8 cellular contexts compared by ENCODE assay signal in the genomic region with DNA sequence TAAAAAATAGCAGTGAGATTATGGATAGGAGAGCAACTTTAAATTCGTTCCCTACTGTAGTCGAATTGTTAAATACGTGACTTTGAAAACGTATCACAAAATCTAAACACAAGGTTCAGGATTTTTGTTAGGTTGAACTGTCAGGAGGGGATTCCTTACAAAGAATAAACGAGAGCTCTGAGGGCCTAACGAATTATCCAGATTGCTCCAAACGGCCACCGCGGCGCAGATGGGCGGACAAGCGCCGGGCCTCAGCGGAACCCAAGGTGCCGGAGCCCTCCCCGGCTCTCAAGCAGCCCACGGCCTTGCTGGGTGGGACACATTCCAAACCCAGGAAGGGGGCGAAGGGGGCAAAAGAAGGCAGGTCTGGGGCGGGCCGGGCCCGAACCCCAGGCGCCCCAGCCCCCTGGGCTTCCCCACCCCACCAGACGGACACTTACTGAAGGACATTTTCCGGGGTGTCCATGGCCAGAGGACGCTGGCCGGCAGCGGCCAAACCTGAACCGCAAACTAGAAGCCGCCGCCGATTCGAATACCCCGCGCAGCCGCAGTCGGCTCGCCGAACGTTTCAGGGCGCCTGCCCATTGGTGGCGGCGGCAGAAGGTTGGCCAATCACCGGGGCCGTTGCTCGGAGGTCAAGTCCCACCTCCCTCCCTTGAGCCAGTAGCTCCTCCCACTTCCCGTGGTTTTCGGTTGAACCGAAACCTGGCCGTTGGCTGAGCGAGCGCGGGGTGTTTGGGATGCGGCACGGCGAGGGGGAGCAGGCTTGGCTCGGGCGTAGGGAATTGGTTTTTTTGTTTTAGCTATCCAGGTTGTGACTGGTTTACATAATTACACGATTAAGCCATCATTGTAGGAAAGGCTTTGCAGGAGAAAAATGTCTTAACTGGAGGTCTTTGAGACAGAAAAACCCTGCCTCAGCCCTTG. TPM values are rescaled to one million over a fixed set of nuclear protein-coding genes. Genes with fewer than 3 reads are reported as not detected.
DNase-seq lines count a peak whose midpoint lies in the region; ATAC-seq and TF ChIP-seq lines count a peak whose summit lies in the region.

BUB1 (minus strand) TSS at position 534 of the 927 bp plus-strand sequence; CDS start at position 466, 68 bp downstream.

- H3K4me3 ChIP-seq in H7 (ENCODE audit: insufficient read depth, low read depth, low read length): peak within 1 kb of the TSS; percentile 80
- peak within 1 kb of the TSS; percentile 82 for H3K4me3 ChIP-seq in fibroblast of the aortic adventitia (ENCODE audit: low read depth, low read length)

- peak; percentile 94 for ATAC-seq in stimulated activated naive CD8-positive, alpha-beta T cell treated with anti-CD3 and anti-CD28 coated beads, Interleukin-15, amount 100 ng/mL, for 72 hours

- peaks cover 9% of the 10 kb centered on the region for H3K36me3 Mint-ChIP-seq in nephron progenitor cell (ENCODE audit: low read depth)

- TF ChIP-seq CTCF in fibroblast of the aortic adventitia (IDR thresholded peaks at IDR 0.05; ENCODE audit: insufficient read depth, low read length) (no peak), nephron progenitor cell (IDR thresholded peaks at IDR 0.05) (no peak)

- peak within 1 kb of the TSS; percentile 98 for H3K4me3 Mint-ChIP-seq in nephron progenitor cell
- H3K4me3 Mint-ChIP-seq in stimulated activated naive CD8-positive, alpha-beta T cell treated with anti-CD3 and anti-CD28 coated beads, Interleukin-15, amount 100 ng/mL, for 72 hours: peak within 1 kb of the TSS; percentile 80 to 84

- peak within 1 kb of the TSS; percentile 96 for H3K27ac Mint-ChIP-seq in nephron progenitor cell
- peak within 1 kb of the TSS; percentile 90 to 92 for H3K27ac Mint-ChIP-seq in stimulated activated naive CD8-positive, alpha-beta T cell treated with anti-CD3 and anti-CD28 coated beads, Interleukin-15, amount 100 ng/mL, for 72 hours

- H3K27me3 ChIP-seq in H7 (ENCODE audit: control insufficient read depth, insufficient read depth, low read length): peaks cover 11% of the 10 kb centered on the region

- peaks cover 48% of the 10 kb centered on the region for H3K4me1 Mint-ChIP-seq in nephron progenitor cell
- peaks cover 30% of the 10 kb centered on the region for H3K4me1 Mint-ChIP-seq in stimulated activated naive CD8-positive, alpha-beta T cell treated with anti-CD3 and anti-CD28 coated beads, Interleukin-15, amount 100 ng/mL, for 72 hours

- no peaks in the 10 kb centered on the region for H3K9me3 Mint-ChIP-seq in nephron progenitor cell
- H3K9me3 Mint-ChIP-seq in stimulated activated naive CD8-positive, alpha-beta T cell treated with anti-CD3 and anti-CD28 coated beads, Interleukin-15, amount 100 ng/mL, for 72 hours: no peaks in the 10 kb centered on the region

- peaks cover 7% of the 10 kb centered on the region for H3K36me3 ChIP-seq in H7 (replicated peaks; ENCODE audit: control insufficient read depth, insufficient read depth, low read length)

- peaks cover 8% of the 10 kb centered on the region for H3K27me3 Mint-ChIP-seq in nephron progenitor cell (ENCODE audit: low read depth, poor library complexity)
- peaks cover 14% of the 10 kb centered on the region for H3K27me3 Mint-ChIP-seq in stimulated activated naive CD8-positive, alpha-beta T cell treated with anti-CD3 and anti-CD28 coated beads, Interleukin-15, amount 100 ng/mL, for 72 hours

- peak; percentile 98 for DNase-seq in ELF-1 (ENCODE audit: low read depth, low spot score)
- DNase-seq in H7: peak; percentile 99
- peak; percentile 95 for DNase-seq in M059J (ENCODE audit: low read depth)
- peak; percentile 95 to 96 for DNase-seq in SHP77 (lab: John Stamatoyannopoulos, UW)
- peak; percentile 92 for DNase-seq in activated effector memory CD4-positive, alpha-beta T cell treated with Interleukin-2 at 50 U/mL for 16 hours
- DNase-seq in fibroblast of the aortic adventitia (ENCODE audit: low read depth): peak; percentile 96
- DNase-seq in nephron progenitor cell: peak; percentile 98
- DNase-seq in stimulated activated naive CD8-positive, alpha-beta T cell treated with anti-CD3 and anti-CD28 coated beads, Interleukin-15, amount 100 ng/mL, for 72 hours: peak; percentile 92 to 96

RNA-seq across cellular contexts. Expression of gene BUB1, which starts in this region (rescaled TPM):
- total RNA-seq in H7 (2014; rRNA removed; shearing (Covaris generic)): 136 and 169 TPM in 2 replicates
- total RNA-seq in M059J (2014; rRNA removed; shearing (Covaris generic)): 68.2 and 82.4 TPM in 2 replicates
- 5.9 and 35.2 TPM in 2 replicates for total RNA-seq in fibroblast of the aortic adventitia (ENCODE audit: low replicate concordance)

Comparison
In these comparisons a context has a peak if more than half of its experiments do, and no peak if none do; other contexts are left out.
1. Peak in every context shown above with its lines: DNase-seq, ATAC-seq and H3K4me3 ChIP-seq.